In genomic region chr7:149689591-149689845, GRCh38 we compare ENCODE assay signal across 18 cellular contexts.
DNase-seq lines count a peak whose midpoint lies in the region; ATAC-seq and TF ChIP-seq lines count a peak whose summit lies in the region.
"Had no signal": no experiment of that assay in that cellular context is flagged by ENCODE, and none has a peak within 500 bp of the region (broad histone marks: within the 10 kb centered on the region; RNA-seq: fewer than 3 reads in every experiment).

No MANE protein-coding gene starts in this region.

- H3K9me3 ChIP-seq in PC-9 (ENCODE audit: insufficient read depth, low read depth) (no peaks in the 10 kb centered on the region), suprapubic skin (peaks cover 7% of the 10 kb centered on the region)

- no peaks in the 10 kb centered on the region for H3K36me3 ChIP-seq in PC-9 (ENCODE audit: low read depth)
- H3K36me3 ChIP-seq in suprapubic skin = no peaks in the 10 kb centered on the region

- BruUV-seq in PC-9 (replicated peaks; lab: Mats Ljungman, UMichigan) = no TSS peak

- CTCF ChIA-PET in PC-9 (lab: Charles Lee) = no interaction called here

- no peaks in the 10 kb centered on the region for H3K79me2 ChIP-seq in PC-9 (ENCODE audit: low read depth)

- no peak overlapping the region for H3K27ac ChIP-seq in PC-9
- no peak overlapping the region for H3K27ac ChIP-seq in suprapubic skin
- H3K27ac ChIP-seq: A549 had no signal

- H3K9me2 ChIP-seq in PC-9 (ENCODE audit: insufficient read depth) = no peaks in the 10 kb centered on the region

- no peak overlapping the region for H2AFZ ChIP-seq in PC-9
- H2AFZ ChIP-seq: GM23338 had no signal

- no peak for TF ChIP-seq CTCF in AG10803 (conservative IDR thresholded peaks at IDR 0.05; ENCODE audit: low read length)
- no peak for TF ChIP-seq CTCF in PC-9 (conservative IDR thresholded peaks at IDR 0.05)
- TF ChIP-seq CTCF in fibroblast of the aortic adventitia (IDR thresholded peaks at IDR 0.05; ENCODE audit: insufficient read depth, low read length) = no peak
- TF ChIP-seq CTCF in suprapubic skin (IDR thresholded peaks at IDR 0.05) = no peak

- H3K4me1 ChIP-seq in PC-9 (replicated peaks; ENCODE audit: insufficient read depth) = peaks cover 13% of the 10 kb centered on the region
- H3K4me1 ChIP-seq in suprapubic skin = peaks cover 3% of the 10 kb centered on the region

- peak overlapping the region; percentile 67; the same call in 1 of the 2 replicates for H3K4me2 ChIP-seq in PC-9

- H4K20me1 ChIP-seq in PC-9 (ENCODE audit: insufficient read depth) = no peaks in the 10 kb centered on the region

- no peak for ATAC-seq in GM19467 (IDR thresholded peaks at IDR 0.05; ENCODE audit: unreplicated experiment)
- ATAC-seq: A549, GM23338 had no signal

- H3K27me3 ChIP-seq in PC-9 (ENCODE audit: insufficient read depth, low read depth) = no peaks in the 10 kb centered on the region
- H3K27me3 ChIP-seq in suprapubic skin = peaks cover 48% of the 10 kb centered on the region

- H3F3A ChIP-seq in PC-9 (ENCODE audit: insufficient read depth, low read depth) = peaks cover 15% of the 10 kb centered on the region

- H3K4me3 ChIP-seq in AG10803 (ENCODE audit: low read length) (no peak overlapping the region), PC-9 (peak overlapping the region; percentile 59; the same call in 1 of the 2 replicates), fibroblast of the aortic adventitia (ENCODE audit: low read depth, low read length) (no peak overlapping the region), suprapubic skin (no peak overlapping the region)
- H3K4me3 ChIP-seq: A549, GM23338 had no signal

- WGBS in suprapubic skin = 55% methylated on average over 2 of the region's 2 CpGs

- no peak for TF ChIP-seq EP300 in suprapubic skin (IDR thresholded peaks at IDR 0.05)

- POLR2A ChIA-PET in PC-9 (lab: Charles Lee; ENCODE audit: unreplicated experiment) = no interaction called here

- peak; percentile 25 for DNase-seq in AG10803 (ENCODE audit: low read depth)
- no peak for DNase-seq in PC-9
- peak; percentile 64 for DNase-seq in fibroblast of the aortic adventitia (ENCODE audit: low read depth)
- no peak for DNase-seq in NCI-H2227 (lab: John Stamatoyannopoulos, UW; ENCODE audit: unreplicated experiment)
- no peak for DNase-seq in suprapubic skin (ENCODE audit: low spot score in 2 of 2)
- DNase-seq: 8988T; ACHN; C1 segment of cervical spinal cord; Calu3; CD4-positive, alpha-beta memory T cell; COR-L47; DMS53; DND-41; H9; HFFc6 had no signal

- intact Hi-C loops in PC-9 (cut with micrococcal nuclease; ENCODE audit: unreplicated experiment) = no loop called here

- TF ChIP-seq POLR2A in suprapubic skin (IDR thresholded peaks at IDR 0.05) = no peak

Comparison
In these comparisons a context has a peak if more than half of its experiments do, and no peak if none do; other contexts are left out.
1. DNase-seq: peak in AG10803 (single experiment) and fibroblast of the aortic adventitia (single experiment); none in PC-9 (0 of 2), NCI-H2227 (single experiment) and suprapubic skin (0 of 2).